In the genomic region with DNA sequence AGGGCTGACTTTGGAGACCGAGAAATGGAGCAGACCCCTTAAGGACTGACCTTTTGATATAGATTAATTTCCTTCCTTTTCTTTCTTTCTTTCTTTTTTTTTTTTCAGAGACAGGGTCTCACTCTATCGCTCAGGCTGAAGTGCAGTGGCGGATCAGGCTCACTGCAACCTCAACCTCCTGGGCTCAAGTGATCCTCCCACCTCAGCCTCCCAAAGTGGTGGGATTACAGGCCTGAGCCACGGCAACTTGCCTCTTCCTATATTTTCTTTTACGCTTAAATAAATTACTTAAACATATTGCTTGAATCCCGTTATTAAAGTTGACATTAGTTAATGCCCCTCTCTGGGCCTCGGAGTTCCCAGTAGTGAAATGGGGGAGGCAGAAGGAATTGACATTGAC, we compare ENCODE assay signal across 12 cellular contexts. TPM values are rescaled to one million over a fixed set of nuclear protein-coding genes. Genes with fewer than 3 reads are reported as not detected.
DNase-seq lines count a peak whose midpoint lies in the region; ATAC-seq and TF ChIP-seq lines count a peak whose summit lies in the region.
"Had no signal": no experiment of that assay in that cellular context is flagged by ENCODE, and none has a peak within 500 bp of the region (broad histone marks: within the 10 kb centered on the region; RNA-seq: fewer than 3 reads in every experiment).

No MANE protein-coding gene starts in this region.

- H3K4me1 ChIP-seq in breast epithelium (no peaks in the 10 kb centered on the region), skeletal muscle tissue (ENCODE audit: control insufficient read depth in 3 of 3, insufficient read depth in 3 of 3, low read length in 3 of 3) (peaks cover 0 to 2% (median 0%) of the 10 kb centered on the region in 3 donors), gastroesophageal sphincter (peaks cover 0 to 9% (median 0%) of the 10 kb centered on the region in 3 donors)

- TF ChIP-seq POLR2A in breast epithelium (IDR thresholded peaks at IDR 0.05) (no peak), gastroesophageal sphincter (IDR thresholded peaks at IDR 0.05) (no peak)

- TF ChIP-seq CTCF in HFF-Myc (IDR thresholded peaks at IDR 0.05; ENCODE audit: low read depth, low read length, missing control alignments) (no peak), breast epithelium (IDR thresholded peaks at IDR 0.05) (no peak), kidney epithelial cell (IDR thresholded peaks at IDR 0.05; ENCODE audit: insufficient read depth, low read length, poor library complexity, severe bottlenecking) (no peak), gastroesophageal sphincter (IDR thresholded peaks at IDR 0.05) (no peak)

- no peaks in the 10 kb centered on the region for H3K27me3 ChIP-seq in breast epithelium
- H3K27me3 ChIP-seq in kidney epithelial cell (ENCODE audit: control insufficient read depth, insufficient read depth, low read length): no peaks in the 10 kb centered on the region
- peaks cover 0 to 8% (median 4%) of the 10 kb centered on the region in 3 donors for H3K27me3 ChIP-seq in skeletal muscle tissue (ENCODE audit: control insufficient read depth in 3 of 3, insufficient read depth in 3 of 3, low read length in 3 of 3)
- H3K27me3 ChIP-seq in gastroesophageal sphincter: no peaks in the 10 kb centered on the region

- H3K9ac ChIP-seq in skeletal muscle tissue (ENCODE audit: low read depth in 1 of 3, low read length in 3 of 3): peak overlapping the region in 2 of 3 donors; percentile 57 to 69

- H3K36me3 ChIP-seq in breast epithelium: no peaks in the 10 kb centered on the region
- H3K36me3 ChIP-seq in kidney epithelial cell (ENCODE audit: control insufficient read depth, insufficient read depth, low read length): no peaks in the 10 kb centered on the region
- no peaks in the 10 kb centered on the region for H3K36me3 ChIP-seq in skeletal muscle tissue (ENCODE audit: control insufficient read depth in 3 of 3, insufficient read depth in 3 of 3, low read length in 3 of 3)
- H3K36me3 ChIP-seq in gastroesophageal sphincter: no peaks in the 10 kb centered on the region

- DNase-seq in HFF-Myc (ENCODE audit: extremely low read depth, low read depth): no peak
- DNase-seq in breast epithelium (ENCODE audit: low spot score in 2 of 2): no peak
- DNase-seq in kidney epithelial cell (ENCODE audit: low read depth): no peak
- DNase-seq in NK-92 treated with Interleukin-12 subunit alpha and Interleukin-12 subunit beta, amount 100 ng/mL, for 24 hours (lab: John Stamatoyannopoulos, UW): no peak
- DNase-seq in OCI-M2 (lab: John Stamatoyannopoulos, UW; ENCODE audit: unreplicated experiment): no peak
- DNase-seq: activated CD4-positive, alpha-beta memory T cell treated with anti-CD3 and anti-CD28 coated beads, Interleukin-2, amount 10 ng/mL, durations not matched to agents 7 days and 5 days; activated naive CD8-positive, alpha-beta T cell treated with anti-CD3 and anti-CD28 coated beads, Interleukin-2, amount 10 ng/mL, durations not matched to agents 7 days and 5 days had no signal

- H3K4me3 ChIP-seq in HFF-Myc (replicated peaks; ENCODE audit: low read depth, low read length) (peak overlapping the region; percentile 43), breast epithelium (peak overlapping the region; percentile 47 to 84 (median 62)), kidney epithelial cell (ENCODE audit: low read depth, low read length) (peak overlapping the region; percentile 53), skeletal muscle tissue (ENCODE audit: low read length in 3 of 3) (peak overlapping the region in 2 of 3 donors; percentile 51 to 52), gastroesophageal sphincter (peak overlapping the region in 1 of 2 donors; percentile 58)

- H3K9me3 ChIP-seq in breast epithelium (no peaks in the 10 kb centered on the region), skeletal muscle tissue (ENCODE audit: control insufficient read depth in 3 of 3, low read length in 3 of 3) (no peaks in the 10 kb centered on the region), gastroesophageal sphincter (no peaks in the 10 kb centered on the region)

- H3K27ac ChIP-seq in breast epithelium (peak overlapping the region; percentile 89 to 94), skeletal muscle tissue (ENCODE audit: low read depth, low read length) (no peak overlapping the region), gastroesophageal sphincter (peak overlapping the region in 1 of 4 donors; percentile 65)
- H3K27ac ChIP-seq: HL-60 had no signal

- 65 to 87% methylated on average over 4 to 7 of the region's 7 CpGs for WGBS in gastroesophageal sphincter (ENCODE audit: low coverage in 1 of 2), 2 donors

- no peak for TF ChIP-seq EP300 in gastroesophageal sphincter (IDR thresholded peaks at IDR 0.05)

- no peak for ATAC-seq in gastroesophageal sphincter
- no peak for ATAC-seq in GM21390 (IDR thresholded peaks at IDR 0.05; ENCODE audit: unreplicated experiment)

- intact Hi-C loops in breast epithelium (cut with DNase I; ENCODE audit: low total_unique reads): no loop called here

RNA-seq across cellular contexts. Expression of gene KCTD14, which starts 0.3 kb away (rescaled TPM):
- total RNA-seq in breast epithelium (10 to 100 TPM in 1 of 3 donors, 1 to 10 TPM in 1, under 1 TPM in 1; 0.64 to 22.4 (median 7.9) TPM), kidney epithelial cell (6.2 and 6.7 TPM in 2 replicates), skeletal muscle tissue (0.52 TPM), gastroesophageal sphincter (1 to 10 TPM in 3 of 4 donors, under 1 TPM in 1; 0.58 to 2.3 (median 1.4) TPM)

RNA-seq across cellular contexts. Expression of gene INTS4, which starts 29.0 kb away (rescaled TPM):
- 10 to 100 TPM; 34.6 to 58.4 (median 47.5) TPM for total RNA-seq in breast epithelium
- 22.8 and 32.5 TPM in 2 replicates for total RNA-seq in kidney epithelial cell
- 40.7 TPM for total RNA-seq in skeletal muscle tissue
- total RNA-seq in gastroesophageal sphincter: 10 to 100 TPM; 16.5 to 32.1 (median 18.8) TPM

RNA-seq across cellular contexts. Expression of gene THRSP, which starts 40.2 kb away (rescaled TPM):
- 10 to 100 TPM in 1 of 3 donors, 1 to 10 TPM in 2; 1.6 to 74.9 (median 5.7) TPM for total RNA-seq in breast epithelium
- total RNA-seq in kidney epithelial cell: not detected in 2 replicates
- 26.1 TPM for total RNA-seq in skeletal muscle tissue
- total RNA-seq in gastroesophageal sphincter: 1 to 10 TPM in 1 of 4 donors, not detected in 3; 2.0 TPM
- total RNA-seq: activated CD4-positive, alpha-beta memory T cell treated with anti-CD3 and anti-CD28 coated beads, Interleukin-2, amount 10 ng/mL, durations not matched to agents 7 days and 5 days; activated naive CD8-positive, alpha-beta T cell treated with anti-CD3 and anti-CD28 coated beads, Interleukin-2, amount 10 ng/mL, durations not matched to agents 7 days and 5 days; neural crest cell had no signal

RNA-seq across cellular contexts. Expression of gene NDUFC2, which starts 56.2 kb away (rescaled TPM):
- total RNA-seq in breast epithelium (100 to 1,000 TPM; 101 to 105 (median 103) TPM), kidney epithelial cell (98.5 and 155 TPM in 2 replicates), skeletal muscle tissue (69.9 TPM), gastroesophageal sphincter (100 to 1,000 TPM in 1 of 4 donors, 10 to 100 TPM in 3; 67.8 to 102 (median 79.6) TPM)
